In genomic region chr12:47772094-47772660, GRCh38 we compare ENCODE assay signal across 9 cellular contexts. TPM values are rescaled to one million over a fixed set of nuclear protein-coding genes. Genes with fewer than 3 reads are reported as not detected.
A peak's percentile ranks its signal among the peaks of the same experiment; 100 is the strongest.
DNase-seq lines count a peak whose midpoint lies in the region; ATAC-seq and TF ChIP-seq lines count a peak whose summit lies in the region.
"Had no signal": no experiment of that assay in that cellular context is flagged by ENCODE, and none has a peak within 500 bp of the region (broad histone marks: within the 10 kb centered on the region; RNA-seq: fewer than 3 reads in every experiment).

No MANE protein-coding gene starts in this region.

- H3K36me3 Mint-ChIP-seq in activated CD4-positive, alpha-beta T cell treated with anti-CD3 and anti-CD28 coated beads, Interleukin-2, amount 10 ng/mL, durations not matched to agents 7 days and 5 days (ENCODE audit: low read depth): no peaks in the 10 kb centered on the region
- no peaks in the 10 kb centered on the region for H3K36me3 Mint-ChIP-seq in T-helper 17 cell (ENCODE audit: low read depth)

- H3K27ac Mint-ChIP-seq in activated CD4-positive, alpha-beta T cell treated with anti-CD3 and anti-CD28 coated beads, Interleukin-2, amount 10 ng/mL, durations not matched to agents 7 days and 5 days: peak overlapping the region; percentile 68
- no peak overlapping the region for H3K27ac Mint-ChIP-seq in T-helper 17 cell

- no peaks in the 10 kb centered on the region for H3K9me2 ChIP-seq in hepatocyte (replicated peaks; ENCODE audit: insufficient read depth)

- intact Hi-C loops in spleen (cut with DNase I; ENCODE audit: low total_unique reads): no loop called here

- POLR2A ChIA-PET in activated CD4-positive, alpha-beta T cell treated with anti-CD3 and anti-CD28 coated beads, Interleukin-2, amount 10 ng/mL, durations not matched to agents 7 days and 5 days (lab: Charles Lee): no interaction called here

- peak overlapping the region; percentile 83 for H3K4me2 ChIP-seq in hepatocyte

- H3K36me3 ChIP-seq in hepatocyte (replicated peaks; ENCODE audit: insufficient read depth, low read depth) (no peaks in the 10 kb centered on the region), spleen (no peaks in the 10 kb centered on the region), BE2C (peaks cover 4% of the 10 kb centered on the region; the same call in 1 of the 2 replicates)

- no peaks in the 10 kb centered on the region for H3K9me3 Mint-ChIP-seq in activated CD4-positive, alpha-beta T cell treated with anti-CD3 and anti-CD28 coated beads, Interleukin-2, amount 10 ng/mL, durations not matched to agents 7 days and 5 days

- no peaks in the 10 kb centered on the region for H4K20me1 ChIP-seq in hepatocyte (ENCODE audit: insufficient read depth, poor library complexity, severe bottlenecking)

- peaks cover 15% of the 10 kb centered on the region for H3K27me3 Mint-ChIP-seq in activated CD4-positive, alpha-beta T cell treated with anti-CD3 and anti-CD28 coated beads, Interleukin-2, amount 10 ng/mL, durations not matched to agents 7 days and 5 days
- peaks cover 4% of the 10 kb centered on the region for H3K27me3 Mint-ChIP-seq in T-helper 17 cell

- H3K27ac ChIP-seq in hepatocyte: no peak overlapping the region
- H3K27ac ChIP-seq in spleen: peak overlapping the region in 2 of 8 donors; percentile 91 to 93

- TF ChIP-seq CTCF in hepatocyte (IDR thresholded peaks at IDR 0.05; ENCODE audit: poor library complexity): no peak
- TF ChIP-seq CTCF in spleen (IDR thresholded peaks at IDR 0.05 in 8 of 11, conservative IDR thresholded peaks at IDR 0.05 in 3 of 11): no peak
- TF ChIP-seq CTCF in BE2C (IDR thresholded peaks at IDR 0.05; ENCODE audit: low read depth, low read length): no peak; the same call in 1 of the 2 replicates

- peak overlapping the region; percentile 89 for H2AFZ ChIP-seq in hepatocyte

- peak overlapping the region; percentile 78 for H3K4me3 Mint-ChIP-seq in activated CD4-positive, alpha-beta T cell treated with anti-CD3 and anti-CD28 coated beads, Interleukin-2, amount 10 ng/mL, durations not matched to agents 7 days and 5 days
- peak overlapping the region; percentile 85 for H3K4me3 Mint-ChIP-seq in T-helper 17 cell

- no peaks in the 10 kb centered on the region for H3K27me3 ChIP-seq in hepatocyte
- H3K27me3 ChIP-seq in spleen (replicated peaks in 1 of 7): no peaks in the 10 kb centered on the region
- no peaks in the 10 kb centered on the region for H3K27me3 ChIP-seq in BE2C

- H3K4me3 ChIP-seq in hepatocyte (no peak overlapping the region), spleen (peak overlapping the region in 2 of 8 donors; percentile 97 to 98), BE2C (ENCODE audit: low read depth, low read length) (no peak overlapping the region)

- peaks cover 9% of the 10 kb centered on the region for H3K4me1 ChIP-seq in hepatocyte (ENCODE audit: insufficient read depth)
- H3K4me1 ChIP-seq in spleen: peaks cover 17 to 62% (median 52%) of the 10 kb centered on the region in 6 donors
- peaks cover 37% of the 10 kb centered on the region for H3K4me1 ChIP-seq in BE2C

- H3K9me3 ChIP-seq in T-helper 17 cell (ENCODE audit: control insufficient read depth, low read length, poor library complexity, severe bottlenecking) (no peaks in the 10 kb centered on the region), hepatocyte (ENCODE audit: low read depth) (no peaks in the 10 kb centered on the region), spleen (no peaks in the 10 kb centered on the region), BE2C (no peaks in the 10 kb centered on the region)

- 79% methylated on average over 13 of the region's 13 CpGs for WGBS in hepatocyte (ENCODE audit: low lambda C conversion rate, missing lambda C conversion rate)
- WGBS in spleen, 5 donors: 72 to 86% (median 79%) methylated on average over 13 of the region's 13 CpGs

- H3K4me1 Mint-ChIP-seq in activated CD4-positive, alpha-beta T cell treated with anti-CD3 and anti-CD28 coated beads, Interleukin-2, amount 10 ng/mL, durations not matched to agents 7 days and 5 days: peaks cover 39% of the 10 kb centered on the region
- peaks cover 10% of the 10 kb centered on the region for H3K4me1 Mint-ChIP-seq in T-helper 17 cell

- no peak for ATAC-seq in T-helper 17 cell

- CTCF ChIA-PET in activated CD4-positive, alpha-beta T cell treated with anti-CD3 and anti-CD28 coated beads, Interleukin-2, amount 10 ng/mL, durations not matched to agents 7 days and 5 days (lab: Charles Lee): interaction anchor here (0.6 to 2.8 kb wide), 6 partner anchors 17 to 66 kb away, joined by 4 to 15 read pairs (median 5); partner anchors contain the start of gene ENDOU

- DNase-seq in activated CD4-positive, alpha-beta T cell treated with anti-CD3 and anti-CD28 coated beads, Interleukin-2, amount 10 ng/mL, durations not matched to agents 7 days and 5 days: no peak
- no peak for DNase-seq in activated CD4-positive, alpha-beta T cell treated with anti-CD3 and anti-CD28 coated beads, Interleukin-2, amount 50 U/mL, for 4 hours
- no peak for DNase-seq in T-helper 17 cell
- DNase-seq in hepatocyte (ENCODE audit: low spot score): no peak
- peak; percentile 67 for DNase-seq in spleen
- DNase-seq in SKM-1 treated with dmso at 0.1 percent for 144 hours (lab: John Stamatoyannopoulos, UW; ENCODE audit: unreplicated experiment): no peak
- DNase-seq in HUDEP-2 (lab: John Stamatoyannopoulos, UW; ENCODE audit: unreplicated experiment in 76 of 76): no peak
- DNase-seq in BE2C: no peak

- H3K79me2 ChIP-seq in hepatocyte: peaks cover 3% of the 10 kb centered on the region

- no peak for TF ChIP-seq POLR2A in spleen (IDR thresholded peaks at IDR 0.05)

RNA-seq across cellular contexts. Expression of gene SLC48A1, which starts 0.9 kb away (rescaled TPM):
- total RNA-seq in activated CD4-positive, alpha-beta T cell treated with anti-CD3 and anti-CD28 coated beads, Interleukin-2, amount 10 ng/mL, durations not matched to agents 7 days and 5 days: 1 to 10 TPM; 7.9 to 9.1 TPM
- total RNA-seq in T-helper 17 cell (1 to 10 TPM; 5.9 to 6.9 TPM), hepatocyte (11.2 and 13.0 TPM in 2 replicates), spleen (10 to 100 TPM; 20.2 to 66.4 (median 42.3) TPM)
- polyA plus RNA-seq in hepatocyte (20.2 and 22.6 TPM in 2 replicates), spleen (10 to 100 TPM in 1 of 3 donors, 1 to 10 TPM in 2; 8.4 to 24.1 (median 9.5) TPM)
- 65.5 TPM for polyA plus RNA-seq in BE2C (2012; ENCODE audit: insufficient read depth, insufficient read length, low read depth)

RNA-seq across cellular contexts. Expression of gene RAPGEF3, which starts 13.5 kb away (rescaled TPM):
- total RNA-seq in activated CD4-positive, alpha-beta T cell treated with anti-CD3 and anti-CD28 coated beads, Interleukin-2, amount 10 ng/mL, durations not matched to agents 7 days and 5 days: under 1 TPM in 1 of 2 experiments, not detected in 1; 0.15 TPM
- total RNA-seq in T-helper 17 cell: under 1 TPM; 0.27 to 0.55 TPM
- total RNA-seq in hepatocyte: 1.0 and 2.6 TPM in 2 replicates
- 1.6 and 2.1 TPM in 2 replicates for polyA plus RNA-seq in hepatocyte
- 10 to 100 TPM; 50.6 to 84.3 (median 57.8) TPM for total RNA-seq in spleen
- 100 to 1,000 TPM in 1 of 3 donors, 10 to 100 TPM in 2; 21.4 to 116 (median 64.3) TPM for polyA plus RNA-seq in spleen
- polyA plus RNA-seq in BE2C (2012; ENCODE audit: insufficient read depth, insufficient read length, low read depth): 22.4 TPM

RNA-seq across cellular contexts. Expression of gene ENDOU, which starts 46.9 kb away (rescaled TPM):
- not detected for total RNA-seq in activated CD4-positive, alpha-beta T cell treated with anti-CD3 and anti-CD28 coated beads, Interleukin-2, amount 10 ng/mL, durations not matched to agents 7 days and 5 days
- total RNA-seq in T-helper 17 cell: under 1 TPM in 1 of 2 donors, not detected in 1; 0.12 TPM
- 0.30 and 1.8 TPM in 2 replicates for total RNA-seq in hepatocyte
- polyA plus RNA-seq in hepatocyte: 1.0 TPM in 1 of 2 replicates, not detected in the other
- under 1 TPM in 3 of 7 donors, not detected in 4; 0.32 to 0.92 (median 0.70) TPM for total RNA-seq in spleen
- polyA plus RNA-seq in spleen: under 1 TPM; 0.05 to 0.16 (median 0.13) TPM
- polyA plus RNA-seq in BE2C (2012; ENCODE audit: insufficient read depth, insufficient read length, low read depth): not detected
- total RNA-seq: fibroblast of villous mesenchyme had no signal

RNA-seq across cellular contexts. Expression of gene HDAC7, which starts 47.5 kb away (rescaled TPM):
- total RNA-seq in activated CD4-positive, alpha-beta T cell treated with anti-CD3 and anti-CD28 coated beads, Interleukin-2, amount 10 ng/mL, durations not matched to agents 7 days and 5 days: 100 to 1,000 TPM; 218 to 232 TPM
- total RNA-seq in T-helper 17 cell (100 to 1,000 TPM; 129 to 151 TPM), hepatocyte (17.9 and 19.0 TPM in 2 replicates), spleen (100 to 1,000 TPM in 5 of 7 donors, 10 to 100 TPM in 2; 74.9 to 158 (median 132) TPM)
- polyA plus RNA-seq in hepatocyte (41.2 and 45.5 TPM in 2 replicates), spleen (10 to 100 TPM; 39.6 to 76.7 (median 52.2) TPM)
- polyA plus RNA-seq in BE2C (2012; ENCODE audit: insufficient read depth, insufficient read length, low read depth): 178 TPM

Comparison
In these comparisons a context has a peak if more than half of its experiments do, and no peak if none do; other contexts are left out.
1. RNA of gene RAPGEF3, which starts 13.5 kb away (total RNA-seq): 50.6 to 84.3 TPM in spleen; 1.0 to 2.6 TPM in hepatocyte, 0.27 to 0.55 TPM in T-helper 17 cell and 0.15 TPM in activated CD4-positive, alpha-beta T cell treated with anti-CD3 and anti-CD28 coated beads, Interleukin-2, amount 10 ng/mL, durations not matched to agents 7 days and 5 days; every median in the first group is over 10 times any median in the second.